Comparison of ENCODE assay signal across 8 cellular contexts in the genomic region with DNA sequence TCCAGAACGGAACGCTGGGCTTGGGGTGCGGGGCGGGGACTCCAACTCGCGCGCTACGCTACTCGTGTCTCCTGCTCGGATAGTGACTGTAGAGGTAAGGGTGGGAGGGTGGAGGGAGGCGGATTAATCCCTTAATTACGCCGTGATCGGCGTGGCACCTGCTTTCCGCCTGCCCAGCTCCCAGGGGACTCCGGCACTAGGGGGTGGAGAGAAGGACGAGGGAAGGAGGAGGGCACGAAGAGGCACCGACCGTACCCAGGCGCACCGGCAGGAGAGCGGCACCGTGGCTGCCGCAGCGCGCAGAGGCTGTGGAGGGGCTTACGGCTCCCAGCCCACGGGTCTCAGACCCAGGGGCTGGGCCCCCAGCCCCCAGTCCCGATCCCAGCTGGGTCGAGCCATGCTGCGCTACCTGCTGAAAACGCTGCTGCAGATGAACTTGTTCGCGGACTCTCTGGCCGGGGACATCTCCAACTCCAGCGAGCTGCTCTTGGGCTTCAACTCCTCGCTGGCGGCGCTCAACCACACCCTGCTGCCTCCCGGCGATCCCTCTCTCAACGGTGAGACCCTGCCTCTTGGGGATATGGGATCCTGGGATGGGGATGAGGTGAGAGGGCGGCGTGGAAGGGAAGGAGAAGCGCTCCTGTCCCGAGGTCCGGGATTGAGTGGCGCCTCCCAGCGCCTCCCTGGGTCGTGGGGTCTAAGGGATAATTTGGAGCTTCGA. TPM values are rescaled to one million over a fixed set of nuclear protein-coding genes. Genes with fewer than 3 reads are reported as not detected.
DNase-seq lines count a peak whose midpoint lies in the region; ATAC-seq, FAIRE-seq and TF ChIP-seq lines count a peak whose summit lies in the region.

A gene with protein sequence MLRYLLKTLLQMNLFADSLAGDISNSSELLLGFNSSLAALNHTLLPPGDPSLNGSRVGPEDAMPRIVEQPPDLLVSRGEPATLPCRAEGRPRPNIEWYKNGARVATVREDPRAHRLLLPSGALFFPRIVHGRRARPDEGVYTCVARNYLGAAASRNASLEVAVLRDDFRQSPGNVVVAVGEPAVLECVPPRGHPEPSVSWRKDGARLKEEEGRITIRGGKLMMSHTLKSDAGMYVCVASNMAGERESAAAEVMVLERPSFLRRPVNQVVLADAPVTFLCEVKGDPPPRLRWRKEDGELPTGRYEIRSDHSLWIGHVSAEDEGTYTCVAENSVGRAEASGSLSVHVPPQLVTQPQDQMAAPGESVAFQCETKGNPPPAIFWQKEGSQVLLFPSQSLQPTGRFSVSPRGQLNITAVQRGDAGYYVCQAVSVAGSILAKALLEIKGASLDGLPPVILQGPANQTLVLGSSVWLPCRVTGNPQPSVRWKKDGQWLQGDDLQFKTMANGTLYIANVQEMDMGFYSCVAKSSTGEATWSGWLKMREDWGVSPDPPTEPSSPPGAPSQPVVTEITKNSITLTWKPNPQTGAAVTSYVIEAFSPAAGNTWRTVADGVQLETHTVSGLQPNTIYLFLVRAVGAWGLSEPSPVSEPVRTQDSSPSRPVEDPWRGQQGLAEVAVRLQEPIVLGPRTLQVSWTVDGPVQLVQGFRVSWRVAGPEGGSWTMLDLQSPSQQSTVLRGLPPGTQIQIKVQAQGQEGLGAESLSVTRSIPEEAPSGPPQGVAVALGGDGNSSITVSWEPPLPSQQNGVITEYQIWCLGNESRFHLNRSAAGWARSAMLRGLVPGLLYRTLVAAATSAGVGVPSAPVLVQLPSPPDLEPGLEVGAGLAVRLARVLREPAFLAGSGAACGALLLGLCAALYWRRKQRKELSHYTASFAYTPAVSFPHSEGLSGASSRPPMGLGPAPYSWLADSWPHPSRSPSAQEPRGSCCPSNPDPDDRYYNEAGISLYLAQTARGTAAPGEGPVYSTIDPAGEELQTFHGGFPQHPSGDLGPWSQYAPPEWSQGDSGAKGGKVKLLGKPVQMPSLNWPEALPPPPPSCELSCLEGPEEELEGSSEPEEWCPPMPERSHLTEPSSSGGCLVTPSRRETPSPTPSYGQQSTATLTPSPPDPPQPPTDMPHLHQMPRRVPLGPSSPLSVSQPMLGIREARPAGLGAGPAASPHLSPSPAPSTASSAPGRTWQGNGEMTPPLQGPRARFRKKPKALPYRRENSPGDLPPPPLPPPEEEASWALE (N-terminal part only) (plus strand): TSS at position 252 of the 721 bp plus-strand sequence. CDS start 146 bp downstream, at position 398.

- H3K4me1 ChIP-seq in esophagus squamous epithelium (peaks cover 13 to 65% (median 39%) of the 10 kb centered on the region in 3 donors), SJCRH30 (no peaks in the 10 kb centered on the region)

- no peak for TF ChIP-seq CTCF in esophagus squamous epithelium (IDR thresholded peaks at IDR 0.05)

- TF ChIP-seq POLR2A in esophagus squamous epithelium (IDR thresholded peaks at IDR 0.05), result no peak
- no peak for TF ChIP-seq POLR2A in GM12891 (IDR thresholded peaks at IDR 0.05; ENCODE audit: low read depth, low read length)

- H3K9me3 ChIP-seq in esophagus squamous epithelium (no peaks in the 10 kb centered on the region), SJCRH30 (replicated peaks) (no peaks in the 10 kb centered on the region)

- WGBS in esophagus squamous epithelium, 2 donors, result 4 to 5% methylated on average over 10 to 23 of the region's 53 CpGs

- H3K27me3 ChIP-seq in esophagus squamous epithelium (peaks cover 25 to 100% (median 61%) of the 10 kb centered on the region in 4 donors), SJCRH30 (no peaks in the 10 kb centered on the region)

- intact Hi-C loops in esophagus squamous epithelium (cut with DNase I), result no loop called here
- intact Hi-C loops in posterior vena cava (cut with DNase I), result loop anchor here in 1 of 2 donors (10.0 kb wide), 1 partner anchor 201 kb away; no protein-coding TSS in a partner anchor

- FAIRE-seq in GM12891 (lab: Jason Lieb, UNC), result no peak

- H3K36me3 ChIP-seq in esophagus squamous epithelium (no peaks in the 10 kb centered on the region), SJCRH30 (no peaks in the 10 kb centered on the region)

- no peak for ATAC-seq in HG02870 (IDR thresholded peaks at IDR 0.05; ENCODE audit: unreplicated experiment)

- H3K4me3 ChIP-seq in esophagus squamous epithelium (peak within 1 kb of the TSS in 3 of 4 donors; percentile 18 to 56 (median 28)), SJCRH30 (no peak within 1 kb of the TSS)

- in situ Hi-C loops in G401 (cut with HindIII; ENCODE audit: low sequenced_read_pairs), result no loop called here

- DNase-seq in G401 (ENCODE audit: low spot score), result no peak
- DNase-seq in NCI-H69 (lab: John Stamatoyannopoulos, UW), result peak; percentile 34
- no peak for DNase-seq in esophagus squamous epithelium (lab: John Stamatoyannopoulos, UW)
- peak; percentile 69 for DNase-seq in posterior vena cava (ENCODE audit: low spot score)
- DNase-seq in GM12891 (ENCODE audit: insufficient read length, low spot score), result no peak
- DNase-seq in SJCRH30, result no peak
- DNase-seq in activated CD4-positive, CD25-positive, alpha-beta regulatory T cell (lab: John Stamatoyannopoulos, UW), result no peak

- H3K27ac ChIP-seq in esophagus squamous epithelium, result no peak within 1 kb of the TSS
- no peak within 1 kb of the TSS for H3K27ac ChIP-seq in SJCRH30

TF ChIP-seq in GM12891, 5 proteins besides CTCF, POLR2A, EP300 and RAD21:
- TF ChIP-seq SPI1 (IDR thresholded peaks at IDR 0.05; ENCODE audit: low read depth, low read length) (no peak), PAX5 (IDR thresholded peaks at IDR 0.05; ENCODE audit: insufficient read depth, low read length, severe bottlenecking) (no peak), TAF1 (IDR thresholded peaks at IDR 0.05; ENCODE audit: low read depth, low read length) (no peak), POU2F2 (IDR thresholded peaks at IDR 0.05; ENCODE audit: low read depth, low read length) (no peak), POLR2AphosphoS5 (IDR thresholded peaks at IDR 0.05; ENCODE audit: low read depth, low read length) (no peak)

RNA-seq across cellular contexts. Expression of the gene that starts here (rescaled TPM):
- 8.1 and 12.3 TPM in 2 replicates for total RNA-seq in G401 (2014; rRNA removed; shearing (Covaris generic))
- 10 to 100 TPM in 1 of 4 donors, 1 to 10 TPM in 3; 1.8 to 12.4 (median 3.8) TPM for total RNA-seq in esophagus squamous epithelium
- 10 to 100 TPM; 16.0 to 20.0 TPM for total RNA-seq in posterior vena cava
- polyA plus RNA-seq in GM12891 (2012; ENCODE audit: low read depth, missing spikeins), result 0.50 TPM
- total RNA-seq in SJCRH30 (2014; rRNA removed; shearing (Covaris generic)), result 5.1 and 7.0 TPM in 2 replicates

Comparison
In these comparisons a context has a peak if more than half of its experiments do, and no peak if none do; other contexts are left out.
1. DNase-seq: peak in NCI-H69 (single experiment) and posterior vena cava (single experiment); none in G401 (single experiment), esophagus squamous epithelium (single experiment), GM12891 (single experiment), SJCRH30 (0 of 2) and activated CD4-positive, CD25-positive, alpha-beta regulatory T cell (0 of 4).